In genomic region chr10:16773334-16773733, GRCh38 we compare ENCODE assay signal across 16 cellular contexts. TPM values are rescaled to one million over a fixed set of nuclear protein-coding genes. Genes with fewer than 3 reads are reported as not detected.
DNase-seq lines count a peak whose midpoint lies in the region; ATAC-seq and TF ChIP-seq lines count a peak whose summit lies in the region.
"Had no signal": no experiment of that assay in that cellular context is flagged by ENCODE, and none has a peak within 500 bp of the region (broad histone marks: within the 10 kb centered on the region; RNA-seq: fewer than 3 reads in every experiment).

No MANE protein-coding gene starts in this region.

- H3K27ac Mint-ChIP-seq in GM23338 (peak overlapping the region; percentile 56; the same call in 1 of the 2 replicates), endothelial cell (ENCODE audit: unreplicated experiment) (peak overlapping the region; percentile 61), osteocyte (ENCODE audit: unreplicated experiment) (no peak overlapping the region)

- H4K20me1 ChIP-seq in GM23338 (replicated peaks; ENCODE audit: insufficient read depth) (no peaks in the 10 kb centered on the region), osteoblast (ENCODE audit: insufficient read depth, low read length) (peaks cover 26% of the 10 kb centered on the region)
- H4K20me1 ChIP-seq: BLaER1 had no signal

- H3K27ac ChIP-seq in right atrium auricular region (no peak overlapping the region), GM23338 (ENCODE audit: low read depth) (peak overlapping the region; percentile 17; the same call in 1 of the 2 replicates), osteoblast (ENCODE audit: low read depth, low read length) (no peak overlapping the region)
- H3K27ac ChIP-seq: BLaER1, GM23248 had no signal

- H3K4me3 ChIP-seq in right atrium auricular region (no peak overlapping the region), GM23338 (no peak overlapping the region), osteoblast (ENCODE audit: insufficient read depth, low read length) (no peak overlapping the region)
- H3K4me3 ChIP-seq: BLaER1, GM12878, GM23248 had no signal

- H3K36me3 Mint-ChIP-seq in GM23338 (ENCODE audit: low read depth) (no peaks in the 10 kb centered on the region), endothelial cell (ENCODE audit: low read depth, unreplicated experiment) (peaks cover 4% of the 10 kb centered on the region), osteocyte (ENCODE audit: unreplicated experiment) (peaks cover 4% of the 10 kb centered on the region)

- H3K79me2 ChIP-seq in GM23338 (replicated peaks; ENCODE audit: insufficient read depth): no peaks in the 10 kb centered on the region
- peaks cover 32% of the 10 kb centered on the region for H3K79me2 ChIP-seq in osteoblast (ENCODE audit: insufficient read depth, low read length)

- DNase-seq in Right ventricle myocardium inferior (ENCODE audit: missing footprints) (no peak), right atrium auricular region (ENCODE audit: low spot score) (no peak), GM23338 (ENCODE audit: low spot score) (no peak), endothelial cell (ENCODE audit: low spot score) (no peak), osteocyte (ENCODE audit: extremely low spot score, unreplicated experiment) (peak; percentile 71), osteoblast (ENCODE audit: insufficient read length, low spot score, missing footprints) (no peak), pons (ENCODE audit: low spot score) (no peak)
- DNase-seq: 8988T; CD4-positive, alpha-beta memory T cell; DMS79 treated with DMSO at 0.1 percent for 48 hours; GM23248; HCEC 1CT had no signal

- H3K9me3 ChIP-seq in right atrium auricular region: no peaks in the 10 kb centered on the region
- H3K9me3 ChIP-seq in osteoblast (ENCODE audit: low read depth, low read length): no peaks in the 10 kb centered on the region
- H3K9me3 ChIP-seq: BLaER1 had no signal

- intact Hi-C loops in Right ventricle myocardium inferior (cut with DNase I): no loop called here

- no peaks in the 10 kb centered on the region for H3F3A ChIP-seq in GM23338 (replicated peaks; ENCODE audit: low read depth)

- H3K27me3 ChIP-seq in right atrium auricular region (no peaks in the 10 kb centered on the region), GM23338 (ENCODE audit: insufficient read depth) (no peaks in the 10 kb centered on the region), osteoblast (ENCODE audit: insufficient read depth, low read length) (no peaks in the 10 kb centered on the region)
- H3K27me3 ChIP-seq: BLaER1 had no signal

- H3K36me3 ChIP-seq in right atrium auricular region (no peaks in the 10 kb centered on the region), GM23338 (ENCODE audit: insufficient read depth) (no peaks in the 10 kb centered on the region), osteoblast (ENCODE audit: insufficient read depth, low read length) (no peaks in the 10 kb centered on the region)

- H3K4me1 ChIP-seq in right atrium auricular region: peaks cover 0 to 7% of the 10 kb centered on the region in 2 donors
- peaks cover 1% of the 10 kb centered on the region; the same call in 1 of the 2 replicates for H3K4me1 ChIP-seq in GM23338 (ENCODE audit: insufficient read depth)
- peaks cover 4% of the 10 kb centered on the region for H3K4me1 ChIP-seq in osteoblast (ENCODE audit: insufficient read depth, low read length)
- H3K4me1 ChIP-seq: BLaER1 had no signal

- no peak overlapping the region for H3K4me3 Mint-ChIP-seq in GM23338
- H3K4me3 Mint-ChIP-seq in endothelial cell (ENCODE audit: unreplicated experiment): no peak overlapping the region
- no peak overlapping the region for H3K4me3 Mint-ChIP-seq in osteocyte (ENCODE audit: unreplicated experiment)
- H3K4me3 Mint-ChIP-seq: CD14-positive monocyte; CD4-positive, alpha-beta memory T cell; IgD-negative memory B cell had no signal

- H3K9me3 Mint-ChIP-seq in GM23338 (no peaks in the 10 kb centered on the region), endothelial cell (ENCODE audit: unreplicated experiment) (no peaks in the 10 kb centered on the region), osteocyte (ENCODE audit: unreplicated experiment) (no peaks in the 10 kb centered on the region)
- H3K9me3 Mint-ChIP-seq: CD14-positive monocyte; CD4-positive, alpha-beta memory T cell; IgD-negative memory B cell had no signal

- ATAC-seq in Right ventricle myocardium inferior (peak; percentile 60), GM23338 (no peak)
- ATAC-seq: GM12878 had no signal

- H3K4me1 Mint-ChIP-seq in GM23338: peaks cover 13% of the 10 kb centered on the region
- peaks cover 53% of the 10 kb centered on the region for H3K4me1 Mint-ChIP-seq in endothelial cell (ENCODE audit: unreplicated experiment)
- peaks cover 8% of the 10 kb centered on the region for H3K4me1 Mint-ChIP-seq in osteocyte (ENCODE audit: unreplicated experiment)

- H3K9me2 ChIP-seq in GM23338 (ENCODE audit: insufficient read depth): no peaks in the 10 kb centered on the region

- no peak overlapping the region for H2AFZ ChIP-seq in GM23338
- H2AFZ ChIP-seq in osteoblast (ENCODE audit: low read length): no peak overlapping the region
- H2AFZ ChIP-seq: GM23248 had no signal

- TF ChIP-seq CTCF in right atrium auricular region (IDR thresholded peaks at IDR 0.05) (no peak), GM23338 (conservative IDR thresholded peaks at IDR 0.05; ENCODE audit: low read depth in 2 of 2) (no peak), endothelial cell (IDR thresholded peaks at IDR 0.05; ENCODE audit: unreplicated experiment) (no peak), osteocyte (IDR thresholded peaks at IDR 0.05) (no peak), osteoblast (IDR thresholded peaks at IDR 0.05; ENCODE audit: extremely low read depth, low read depth, low read length) (no peak)

- H3K4me2 ChIP-seq in GM23338 (no peak overlapping the region), osteoblast (ENCODE audit: insufficient read depth, low read length) (no peak overlapping the region)
- H3K4me2 ChIP-seq: BLaER1 had no signal

- peaks cover 1% of the 10 kb centered on the region for H3K27me3 Mint-ChIP-seq in GM23338 (ENCODE audit: insufficient read depth, low read depth, poor library complexity)
- H3K27me3 Mint-ChIP-seq in endothelial cell (ENCODE audit: unreplicated experiment): peaks cover 8% of the 10 kb centered on the region
- H3K27me3 Mint-ChIP-seq in osteocyte (ENCODE audit: unreplicated experiment): no peaks in the 10 kb centered on the region
- H3K27me3 Mint-ChIP-seq: CD4-positive, alpha-beta memory T cell; IgD-negative memory B cell had no signal

TF ChIP-seq in GM23338, 12 proteins besides CTCF, POLR2A, EP300 and RAD21 (continues in another document):
- TF ChIP-seq STAT1 (IDR thresholded peaks at IDR 0.05; ENCODE audit: unreplicated experiment): no peak
- no peak for TF ChIP-seq REST (IDR thresholded peaks at IDR 0.05; ENCODE audit: unreplicated experiment)
- no peak for TF ChIP-seq EZH2phosphoT487 (IDR thresholded peaks at IDR 0.05; ENCODE audit: unreplicated experiment)
- TF ChIP-seq POLR2AphosphoS5 (IDR thresholded peaks at IDR 0.05; ENCODE audit: low read depth): no peak
- TF ChIP-seq NANOG (IDR thresholded peaks at IDR 0.05; ENCODE audit: borderline replicate concordance): no peak
- TF ChIP-seq EZH2 (IDR thresholded peaks at IDR 0.05; ENCODE audit: low read depth, unreplicated experiment): no peak
- no peak for TF ChIP-seq JUNB (IDR thresholded peaks at IDR 0.05; ENCODE audit: unreplicated experiment)

RNA-seq across cellular contexts. Expression of gene RSU1, which starts 43.9 kb away (rescaled TPM):
- total RNA-seq in Right ventricle myocardium inferior: 56.1 TPM
- total RNA-seq in right atrium auricular region: 10 to 100 TPM; 40.3 to 45.4 TPM
- total RNA-seq in GM23338 (2014; rRNA removed; shearing (Covaris generic)): 62.7 and 67.5 TPM in 2 replicates
- polyA plus RNA-seq in GM23338 (2016; fragmentation: Nextera tagmentation; extraction: Ambion mirVana): 81.3 and 96.2 TPM in 2 replicates
- total RNA-seq in endothelial cell (ENCODE audit: unreplicated experiment): 118 TPM
- 92.0 and 99.0 TPM in 2 replicates for total RNA-seq in osteocyte
- 94.1 and 100 TPM in 2 replicates for total RNA-seq in osteoblast
